8 cellular contexts compared by ENCODE assay signal in the genomic region with DNA sequence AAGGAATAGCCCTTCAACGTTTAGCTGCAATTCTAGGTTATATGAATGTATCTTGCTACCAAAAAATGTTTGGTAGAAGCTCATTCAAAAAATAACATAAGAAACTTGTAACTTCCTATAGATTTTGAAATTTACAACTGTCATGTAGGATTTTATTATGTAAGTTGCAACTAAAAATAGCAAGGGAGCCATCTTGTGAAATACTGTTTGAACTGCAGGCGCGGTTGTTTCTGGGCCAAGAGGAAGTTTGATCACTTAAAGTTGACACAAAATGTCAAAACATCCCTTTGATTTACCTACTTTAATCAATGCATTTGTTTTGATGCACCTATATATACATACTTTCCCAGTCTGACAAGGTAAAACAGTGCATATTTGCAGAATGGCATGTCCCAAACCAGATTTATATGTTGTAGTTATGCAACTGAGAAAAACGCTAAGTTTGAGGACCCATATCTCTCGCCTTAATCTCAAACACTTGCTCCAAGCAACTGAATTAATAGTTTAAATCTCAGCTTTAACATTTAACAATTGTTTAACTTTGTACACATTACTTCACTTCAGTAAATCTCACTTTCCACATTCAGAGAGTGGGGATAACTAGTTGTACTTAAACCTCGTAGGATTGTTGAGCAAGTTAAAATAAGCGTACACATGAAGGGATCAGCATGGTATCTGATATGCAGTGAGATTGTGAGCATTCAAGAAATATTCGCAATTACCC.
DNase-seq lines count a peak whose midpoint lies in the region; ATAC-seq lines count a peak whose summit lies in the region.

No MANE protein-coding gene starts in this region.

- no peak for ATAC-seq in GM18907 (IDR thresholded peaks at IDR 0.05; ENCODE audit: unreplicated experiment)

- DNase-seq in NCI-H2196 (lab: John Stamatoyannopoulos, UW; ENCODE audit: unreplicated experiment) (peak; percentile 20), NCI-H2196 treated with DMSO at 0.1 percent for 48 hours (lab: John Stamatoyannopoulos, UW; ENCODE audit: unreplicated experiment) (no peak), NCI-H69 (lab: John Stamatoyannopoulos, UW) (peak; percentile 43), dermis microvascular lymphatic vessel endothelial cell (ENCODE audit: low read depth in 2 of 2) (peak; percentile 1 to 31), retina (peak; percentile 14), GM19238 (ENCODE audit: insufficient read length, low spot score) (no peak)
- DNase-seq in central memory CD4-positive, alpha-beta T cell: no peak

Comparison
In these comparisons a context has a peak if more than half of its experiments do, and no peak if none do; other contexts are left out.
1. DNase-seq: peak in NCI-H2196 (single experiment), NCI-H69 (single experiment), dermis microvascular lymphatic vessel endothelial cell (2 of 2) and retina (single experiment); none in NCI-H2196 treated with DMSO at 0.1 percent for 48 hours (single experiment), GM19238 (single experiment) and central memory CD4-positive, alpha-beta T cell (single experiment).